ENCODE assay signal across 19 cellular contexts in the genomic region with DNA sequence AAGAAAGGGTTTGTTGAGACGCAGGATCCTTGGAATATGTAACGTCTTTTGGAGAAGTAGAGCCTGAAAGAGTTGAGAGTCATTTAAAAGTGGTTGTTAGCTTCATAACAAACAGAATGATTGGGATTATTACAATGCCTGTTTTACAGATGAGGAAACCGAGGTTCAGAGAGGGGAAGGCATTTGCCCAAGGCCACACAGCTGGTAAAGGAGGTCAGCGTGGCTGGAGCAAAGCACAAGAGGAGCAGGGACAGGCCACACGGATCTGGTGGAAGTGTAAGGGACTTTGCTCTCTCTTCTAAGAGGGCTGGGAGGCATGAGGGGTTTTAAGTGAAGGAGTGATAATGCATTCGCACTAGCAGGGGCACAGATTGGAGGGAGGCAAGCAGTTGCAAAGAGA. TPM values are rescaled to one million over a fixed set of nuclear protein-coding genes. Genes with fewer than 3 reads are reported as not detected.
"Had no signal": no experiment of that assay in that cellular context is flagged by ENCODE, and none has a peak within 500 bp of the region (broad histone marks: within the 10 kb centered on the region; RNA-seq: fewer than 3 reads in every experiment).

No MANE protein-coding gene starts in this region.

- H3K9me3 Mint-ChIP-seq: dendritic cell treated with granulocyte-macrophage colony-stimulating factor and Interleukin-4, amounts not matched to agents 40 ng/mL and 50 ng/mL, for 4 days; effector memory CD8-positive, alpha-beta T cell; natural killer cell treated with Interleukin-12 subunit alpha and Interleukin-12 subunit beta and Interleukin-15 and Interleukin-18, amount 100 ng/mL, for 72 hours; neural progenitor cell; type B pancreatic cell had no signal

- H3K4me3 Mint-ChIP-seq: dendritic cell treated with granulocyte-macrophage colony-stimulating factor and Interleukin-4, amounts not matched to agents 40 ng/mL and 50 ng/mL, for 4 days; effector memory CD8-positive, alpha-beta T cell; natural killer cell treated with Interleukin-12 subunit alpha and Interleukin-12 subunit beta and Interleukin-15 and Interleukin-18, amount 100 ng/mL, for 72 hours; neural progenitor cell; type B pancreatic cell had no signal

- DNase-seq: effector memory CD8-positive, alpha-beta T cell; foreskin keratinocyte; hippocampal formation; midbrain; nucleus accumbens; pancreas; right cardiac atrium; stimulated activated CD4-positive, alpha-beta T cell treated with anti-CD3 and anti-CD28 coated beads, Interleukin-2, amount 100 ng/mL, for 48 hours; stimulated activated naive CD4-positive, alpha-beta T cell treated with Interleukin-2 at 50 U/mL for 16 hours had no signal

- FAIRE-seq: colon, islet of Langerhans, pancreas, urothelium cell line had no signal

- H3K4me1 Mint-ChIP-seq: neural progenitor cell had no signal

- H3K27me3 ChIP-seq: foreskin keratinocyte had no signal

- H2AFZ ChIP-seq: neural progenitor cell had no signal

- H3K27ac Mint-ChIP-seq: dendritic cell treated with granulocyte-macrophage colony-stimulating factor and Interleukin-4, amounts not matched to agents 40 ng/mL and 50 ng/mL, for 4 days; effector memory CD8-positive, alpha-beta T cell; natural killer cell treated with Interleukin-12 subunit alpha and Interleukin-12 subunit beta and Interleukin-15 and Interleukin-18, amount 100 ng/mL, for 72 hours; neural progenitor cell; progenitor cell of endocrine pancreas; type B pancreatic cell had no signal

- H3K9me3 ChIP-seq: pancreas had no signal

- H3K4me1 ChIP-seq: foreskin keratinocyte, pancreas had no signal

- H3K4me2 ChIP-seq: neural progenitor cell, smooth muscle cell had no signal

- H3K9ac ChIP-seq: neural progenitor cell had no signal

- H3K36me3 ChIP-seq: neural progenitor cell, pancreas had no signal

- H3K36me3 Mint-ChIP-seq: natural killer cell treated with Interleukin-12 subunit alpha and Interleukin-12 subunit beta and Interleukin-15 and Interleukin-18, amount 100 ng/mL, for 72 hours; neural progenitor cell; type B pancreatic cell had no signal

- H3K4me3 ChIP-seq: neural progenitor cell, pancreas, smooth muscle cell had no signal

- H3K27ac ChIP-seq: foreskin keratinocyte, neural progenitor cell, pancreas had no signal

RNA-seq across cellular contexts. Expression of a gene that starts 42.0 kb away (rescaled TPM):
- total RNA-seq: epithelial cell of proximal tubule; foreskin keratinocyte; natural killer cell treated with Interleukin-12 subunit alpha and Interleukin-12 subunit beta and Interleukin-15 and Interleukin-18, amount 100 ng/mL, for 72 hours; pancreas; progenitor cell of endocrine pancreas; smooth muscle cell had no signal
- polyA plus RNA-seq: foreskin keratinocyte, pancreas, smooth muscle cell had no signal
